36 cellular contexts compared by ENCODE assay signal in the genomic region with DNA sequence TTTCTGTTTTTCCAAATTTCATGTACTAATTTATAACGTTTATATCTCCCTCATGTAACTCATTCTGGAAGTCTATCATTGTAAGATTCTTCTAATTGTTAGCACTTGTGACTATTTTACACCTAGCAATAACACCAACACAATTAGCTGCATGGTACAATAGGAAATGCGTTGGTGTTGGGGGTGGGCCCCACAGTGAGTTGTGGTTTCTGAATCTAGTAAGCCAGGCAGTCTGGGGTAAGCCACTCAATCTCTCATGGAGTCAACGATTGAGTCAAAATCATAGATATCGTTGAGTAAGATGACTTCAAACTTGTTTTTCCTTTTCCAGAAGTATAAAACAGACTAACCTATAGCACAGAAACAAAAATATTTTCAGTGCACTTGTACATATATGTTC.
"Had no signal": no experiment of that assay in that cellular context is flagged by ENCODE, and none has a peak within 500 bp of the region (broad histone marks: within the 10 kb centered on the region; RNA-seq: fewer than 3 reads in every experiment).

No MANE protein-coding gene starts in this region.

- H3K36me3 ChIP-seq: MG63 had no signal

- H3K4me3 ChIP-seq: MG63 had no signal

- H3K9me3 ChIP-seq: MG63 had no signal

- H3K27me3 ChIP-seq: MG63 had no signal

- DNase-seq: Karpas-422, Kasumi-1, MG63, MM.1S, MV-4-11, NCI-H1048, NCI-H1092, NCI-H1092 treated with DMSO at 0.1 percent for 48 hours, NCI-H1105, NCI-H1105 treated with DMSO at 0.1 percent for 48 hours, NCI-H1417, NCI-H1417 treated with DMSO at 0.1 percent for 48 hours, NCI-H1436, NCI-H1436 treated with DMSO at 0.1 percent for 48 hours, NCI-H146, NCI-H1694, NCI-H1694 treated with DMSO at 0.1 percent for 48 hours, NCI-H187, NCI-H187 treated with DMSO at 0.1 percent for 48 hours, NCI-H1930, NCI-H2029, NCI-H2029 treated with DMSO at 0.1 percent for 48 hours, NCI-H2081, NCI-H2081 treated with DMSO at 0.1 percent for 48 hours, NCI-H2107, NCI-H2171, NCI-H2171 treated with DMSO at 0.1 percent for 48 hours, NCI-H2227 treated with DMSO at 0.1 percent for 48 hours, NCI-H226, NCI-H345, NCI-H446, NCI-H446 treated with DMSO at 0.1 percent for 48 hours, NCI-H510A, NCI-H510A treated with DMSO at 0.1 percent for 48 hours, NCI-H524, NCI-H524 treated with DMSO at 0.1 percent for 48 hours had no signal
